8 cellular contexts compared by ENCODE assay signal in genomic region chr9:69758001-69758730, GRCh38. TPM values are rescaled to one million over a fixed set of nuclear protein-coding genes. Genes with fewer than 3 reads are reported as not detected.
DNase-seq lines count a peak whose midpoint lies in the region; ATAC-seq and TF ChIP-seq lines count a peak whose summit lies in the region.

No MANE protein-coding gene starts in this region.

- H3K36me3 ChIP-seq in HEK293 (ENCODE audit: control insufficient read depth in 2 of 2, insufficient read depth in 1 of 2, low read length in 2 of 2) (peaks cover 0 to 3% of the 10 kb centered on the region in 2 experiments; a peak in 1 of 3 replicates), iPS DF 6.9 (ENCODE audit: control insufficient read depth, insufficient read depth, low read length) (no peaks in the 10 kb centered on the region), upper lobe of right lung (no peaks in the 10 kb centered on the region)

- DNase-seq in AG10803 (ENCODE audit: low read depth) (peak; percentile 41), iPS DF 6.9 (ENCODE audit: low read depth, low spot score) (no peak), upper lobe of right lung (no peak), cerebellar nuclear complex (lab: John Stamatoyannopoulos, UW) (no peak), posterior vena cava (ENCODE audit: low spot score) (no peak), activated gamma-delta T cell (lab: John Stamatoyannopoulos, UW) (no peak)

- 100% methylated on average over 1 of the region's 6 CpGs for WGBS in iPS DF 6.9 (ENCODE audit: insufficient coverage, insufficient read length)

- H3K27me3 ChIP-seq in iPS DF 6.9 (ENCODE audit: control insufficient read depth, insufficient read depth, low read length) (no peaks in the 10 kb centered on the region), upper lobe of right lung (no peaks in the 10 kb centered on the region)

- peaks cover 7% of the 10 kb centered on the region for H3K4me1 ChIP-seq in HEK293 (ENCODE audit: control insufficient read depth, insufficient read depth, low read length)
- no peaks in the 10 kb centered on the region; the same call in 1 of the 2 replicates for H3K4me1 ChIP-seq in iPS DF 6.9 (ENCODE audit: control insufficient read depth, insufficient read depth, low read length)
- peaks cover 19% of the 10 kb centered on the region for H3K4me1 ChIP-seq in upper lobe of right lung

- intact Hi-C loops in upper lobe of right lung (cut with DNase I) (no loop called here), posterior vena cava (cut with DNase I) (no loop called here)

- H3K9me3 ChIP-seq in HEK293 (ENCODE audit: control insufficient read depth, insufficient read depth, low read depth, low read length) (no peaks in the 10 kb centered on the region), iPS DF 6.9 (ENCODE audit: control insufficient read depth, insufficient read depth, low read length) (no peaks in the 10 kb centered on the region), upper lobe of right lung (no peaks in the 10 kb centered on the region)

- H3K4me3 ChIP-seq in AG10803 (ENCODE audit: low read length) (peak overlapping the region; percentile 90), HEK293 (ENCODE audit: low read depth, low read length) (peak overlapping the region; percentile 30), iPS DF 6.9 (ENCODE audit: low read length) (peak overlapping the region; percentile 6; the same call in 1 of the 2 replicates), upper lobe of right lung (peak overlapping the region; percentile 80)

- POLR2A ChIA-PET in HEK293 (lab: Yijun Ruan, JAX) = interaction anchor here (0.9 kb wide), 1 partner anchor 85 kb away, joined by 4 read pairs; no protein-coding TSS in a partner anchor

- TF ChIP-seq CTCF in AG10803 (conservative IDR thresholded peaks at IDR 0.05; ENCODE audit: low read length) (no peak), HEK293 (tag by site-specific recombination; IDR thresholded peaks at IDR 0.05) (no peak), VCaP (conservative IDR thresholded peaks at IDR 0.05) (no peak), upper lobe of right lung (IDR thresholded peaks at IDR 0.05) (no peak)

- no peak for ATAC-seq in upper lobe of right lung

- CTCF ChIA-PET in HEK293 (lab: Yijun Ruan, JAX) = interaction anchor here (0.5 to 1.0 kb wide), 6 partner anchors 11 to 338 kb away, joined by 3 to 4 read pairs (median 4); no protein-coding TSS in a partner anchor

- H3K27ac ChIP-seq in HEK293 (ENCODE audit: extremely low read depth, low read depth, low read length) (no peak overlapping the region), VCaP (peak overlapping the region; percentile 94), iPS DF 6.9 (ENCODE audit: low read length) (no peak overlapping the region), upper lobe of right lung (no peak overlapping the region)

TF ChIP-seq in HEK293, 187 proteins besides CTCF, POLR2A, EP300 and RAD21:
- TF ChIP-seq ATF2 (tag by site-specific recombination; IDR thresholded peaks at IDR 0.05; ENCODE audit: low read depth) (no peak), HIC1 (tag by site-specific recombination; IDR thresholded peaks at IDR 0.05) (no peak), ZNF76 (tag by site-specific recombination; IDR thresholded peaks at IDR 0.05; ENCODE audit: borderline replicate concordance, low read depth) (no peak), ZNF449 (tag by site-specific recombination; IDR thresholded peaks at IDR 0.05) (no peak), ZNF704 (tag by site-specific recombination; IDR thresholded peaks at IDR 0.05) (no peak), PRDM6 (tag by site-specific recombination; IDR thresholded peaks at IDR 0.05) (0 out of 2 replicates have a peak, but pooled peaks have one; percentile 29), ZNF311 (tag by site-specific recombination; IDR thresholded peaks at IDR 0.05; ENCODE audit: borderline replicate concordance) (no peak), ZSCAN30 (tag by site-specific recombination; IDR thresholded peaks at IDR 0.05) (0 out of 2 replicates have a peak, but pooled peaks have one; percentile 28), ZFHX2 (tag by site-specific recombination; conservative IDR thresholded peaks at IDR 0.05) (no peak)

RNA-seq across cellular contexts. Expression of gene PTAR1, which starts 1.6 kb away (rescaled TPM):
- total RNA-seq in upper lobe of right lung = 48.9 TPM
- 10 to 100 TPM; 48.3 to 48.8 TPM for total RNA-seq in posterior vena cava

Comparison
In these comparisons a context has a peak if more than half of its experiments do, and no peak if none do; other contexts are left out.
1. H3K4me3 ChIP-seq: peak in every context shown above with its lines; median percentile 90 in AG10803; 80 in upper lobe of right lung; 30 in HEK293; 6 in iPS DF 6.9.